ENCODE assay signal across 30 cellular contexts in genomic region chr4:186097386-186097785, GRCh38. TPM values are rescaled to one million over a fixed set of nuclear protein-coding genes. Genes with fewer than 3 reads are reported as not detected.
"Had no signal": no experiment of that assay in that cellular context is flagged by ENCODE, and none has a peak within 500 bp of the region (broad histone marks: within the 10 kb centered on the region; RNA-seq: fewer than 3 reads in every experiment).

No MANE protein-coding gene starts in this region.

- ATAC-seq: activated CD4-positive, alpha-beta T cell treated with anti-CD3 and anti-CD28 coated beads for 36 hours; activated CD8-positive, alpha-beta memory T cell treated with anti-CD3 and anti-CD28 coated beads, Interleukin-2, amount 10 ng/mL, durations not matched to agents 7 days and 5 days; activated CD8-positive, alpha-beta T cell treated with anti-CD3 and anti-CD28 coated beads, Interleukin-2, amount 10 ng/mL, durations not matched to agents 7 days and 5 days; activated naive CD8-positive, alpha-beta T cell treated with anti-CD3 and anti-CD28 coated beads, Interleukin-2, amount 50 U/mL, for 24 hours; effector memory CD8-positive, alpha-beta T cell had no signal

- FAIRE-seq: colon, frontal cortex had no signal

- DNase-seq: activated CD4-positive, alpha-beta memory T cell treated with anti-CD3 and anti-CD28 coated beads for 36 hours; activated CD4-positive, alpha-beta T cell treated with anti-CD3 and anti-CD28 coated beads for 36 hours; activated CD4-positive, alpha-beta T cell treated with anti-CD3 and anti-CD28 coated beads, Interleukin-2, amount 10 ng/mL, durations not matched to agents 24 days and 14 days; activated CD4-positive, CD25-positive, alpha-beta regulatory T cell; activated CD4-positive, CD25-positive, alpha-beta regulatory T cell treated with anti-CD3 and anti-CD28 coated beads, Interleukin-2, amount 50 U/mL, for 72 hours; activated CD8-positive, alpha-beta memory T cell treated with anti-CD3 and anti-CD28 coated beads, Interleukin-2, amount 10 ng/mL, durations not matched to agents 7 days and 5 days; activated CD8-positive, alpha-beta memory T cell treated with anti-CD3 and anti-CD28 coated beads, Interleukin-2, amount 50 U/mL, for 4 hours; activated CD8-positive, alpha-beta T cell treated with anti-CD3 and anti-CD28 coated beads, Interleukin-2, amount 10 ng/mL, durations not matched to agents 7 days and 5 days; activated effector memory CD4-positive, alpha-beta T cell treated with anti-CD3 and anti-CD28 coated beads, Interleukin-2, amount 50 U/mL, for 16 hours; activated naive CD4-positive, alpha-beta T cell treated with anti-CD3 and anti-CD28 coated beads for 36 hours; activated naive CD8-positive, alpha-beta T cell treated with anti-CD3 and anti-CD28 coated beads for 36 hours; activated naive CD8-positive, alpha-beta T cell treated with anti-CD3 and anti-CD28 coated beads, Interleukin-2, amount 50 U/mL, for 24 hours; activated T-cell treated with anti-CD3 and anti-CD28 coated beads, Interleukin-2, amount 50 U/mL, for 1 hour; activated T-cell treated with anti-CD3 and anti-CD28 coated beads, Interleukin-2, amount 50 U/mL, for 48 hours; adrenal gland; amygdala; aorta; caudate nucleus; cortex of kidney; dermis blood vessel endothelial cell; effector CD4-positive, alpha-beta T cell; effector memory CD8-positive, alpha-beta T cell; erythroblast; esophagus squamous epithelium; head of caudate nucleus; T-helper 2 cell had no signal

RNA-seq across cellular contexts. Expression of gene FAM149A, which starts 7.1 kb away (rescaled TPM):
- total RNA-seq: activated T-helper 1 cell treated with anti-CD3 and anti-CD28 coated beads, Interleukin-12 subunit alpha, Interleukin-12 subunit beta, Interleukin-2, Interleukin-4 antibody, amounts not matched to agents 30 ng/mL and 10 ng/mL and 1 ng/mL, durations not matched to agents 14 hours and 24 hours and 36 hours; dermis blood vessel endothelial cell had no signal

RNA-seq across cellular contexts. Expression of gene TLR3, which starts 28.4 kb away (rescaled TPM):
- total RNA-seq: activated CD4-positive, alpha-beta T cell treated with anti-CD3 and anti-CD28 coated beads for 36 hours; activated CD4-positive, alpha-beta T cell treated with anti-CD3 and anti-CD28 coated beads, Interleukin-2, amount 10 ng/mL, durations not matched to agents 24 days and 14 days; activated naive CD4-positive, alpha-beta T cell treated with anti-CD3 and anti-CD28 coated beads for 36 hours; activated naive CD8-positive, alpha-beta T cell treated with anti-CD3 and anti-CD28 coated beads for 36 hours; activated T-helper 1 cell treated with anti-CD3 and anti-CD28 coated beads, Interleukin-12 subunit alpha, Interleukin-12 subunit beta, Interleukin-2, Interleukin-4 antibody, amounts not matched to agents 30 ng/mL and 10 ng/mL and 1 ng/mL, durations not matched to agents 14 hours and 24 hours and 36 hours; activated T-helper 2 cell treated with anti-CD3 and anti-CD28 coated beads, Interferon-gamma antibody, Interleukin-2, Interleukin-4, amounts not matched to agents 10 μg/mL and 5 μg/mL and 100 μg/mL, durations not matched to agents 14 hours and 24 hours and 36 hours had no signal
